In the genomic region with DNA sequence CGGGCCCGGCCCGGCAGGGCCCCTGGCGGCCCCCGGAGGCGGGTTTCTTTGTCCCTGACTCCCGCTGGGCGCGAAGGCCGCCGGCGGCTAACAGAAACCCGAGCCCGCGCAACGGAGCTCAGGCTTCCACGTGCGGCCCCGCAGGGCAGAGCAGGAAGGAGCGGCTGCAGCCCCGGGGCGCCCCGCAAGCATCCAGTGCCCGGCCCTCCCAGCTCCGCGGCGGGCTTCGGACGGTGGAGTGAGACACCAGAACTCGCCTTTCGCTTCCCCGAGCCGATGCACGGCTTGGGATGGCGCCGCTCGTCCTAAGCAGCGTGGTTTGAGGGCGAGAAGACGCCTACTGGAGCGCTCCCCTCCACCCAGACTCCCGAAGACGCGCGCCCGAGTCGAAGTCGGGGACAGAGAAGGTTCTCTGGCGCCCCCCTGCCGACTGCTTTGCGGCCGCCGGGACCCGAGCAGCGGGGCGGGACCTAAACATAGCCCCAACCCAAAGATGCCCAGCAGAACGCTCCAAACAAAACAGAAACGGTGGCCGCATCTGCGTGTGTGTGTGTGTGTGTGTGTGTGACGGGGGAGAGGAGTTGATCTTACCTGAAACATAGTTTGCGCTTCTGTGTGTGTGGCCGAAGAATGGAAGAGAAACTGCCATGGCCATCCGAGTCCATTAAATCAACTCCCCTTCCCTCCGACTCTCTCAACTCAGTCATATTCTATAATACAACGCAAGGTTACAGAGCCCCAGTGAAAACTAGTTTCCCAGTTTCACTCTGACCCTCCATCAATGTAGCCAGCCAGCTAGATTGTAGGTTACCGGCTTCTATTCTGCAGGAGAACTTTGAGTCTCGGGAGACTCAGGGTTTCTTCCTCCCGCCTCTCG, we compare ENCODE assay signal across 8 cellular contexts. TPM values are rescaled to one million over a fixed set of nuclear protein-coding genes. Genes with fewer than 3 reads are reported as not detected.
DNase-seq lines count a peak whose midpoint lies in the region; ATAC-seq and TF ChIP-seq lines count a peak whose summit lies in the region.

No MANE protein-coding gene starts in this region.

- H3K36me3 Mint-ChIP-seq in activated T-helper 2 cell treated with anti-CD3 and anti-CD28 coated beads, Interferon-gamma antibody, Interleukin-2, Interleukin-4, amounts not matched to agents 10 μg/mL and 5 μg/mL and 100 μg/mL, durations not matched to agents 14 hours and 24 hours and 36 hours (ENCODE audit: low read depth): no peaks in the 10 kb centered on the region

- intact Hi-C loops in activated T-helper 2 cell treated with anti-CD3 and anti-CD28 coated beads, Interferon-gamma antibody, Interleukin-2, Interleukin-4, amounts not matched to agents 10 μg/mL and 5 μg/mL and 100 μg/mL, durations not matched to agents 14 hours and 24 hours and 36 hours (cut with micrococcal nuclease): loop anchor here (2.0 to 10.0 kb wide), 5 partner anchors 65 to 495 kb away; partner anchors contain the start of gene MICU2
- intact Hi-C loops in vagina (cut with DNase I): no loop called here

- no peak for TF ChIP-seq POLR2A in vagina (IDR thresholded peaks at IDR 0.05)

- no peak overlapping the region for H3K27ac ChIP-seq in OCI-LY1 (ENCODE audit: low read depth, low read length, poor library complexity, severe bottlenecking)
- peak overlapping the region; percentile 81 for H3K27ac ChIP-seq in vagina

- H4K20me1 ChIP-seq in OCI-LY1 (ENCODE audit: insufficient read depth, low read length): no peaks in the 10 kb centered on the region

- H3K9me2 ChIP-seq in OCI-LY1 (ENCODE audit: low read depth, low read length): no peaks in the 10 kb centered on the region

- peak overlapping the region; percentile 76 for H3K4me2 ChIP-seq in OCI-LY1 (ENCODE audit: low read length)

- ATAC-seq in GM18868 (IDR thresholded peaks at IDR 0.05; ENCODE audit: unreplicated experiment) (peak; percentile 23), HG03135 (IDR thresholded peaks at IDR 0.05; ENCODE audit: unreplicated experiment) (peak; percentile 1)

- no peak overlapping the region for H3K27ac Mint-ChIP-seq in activated T-helper 2 cell treated with anti-CD3 and anti-CD28 coated beads, Interferon-gamma antibody, Interleukin-2, Interleukin-4, amounts not matched to agents 10 μg/mL and 5 μg/mL and 100 μg/mL, durations not matched to agents 14 hours and 24 hours and 36 hours

- peaks cover 41% of the 10 kb centered on the region for H3K4me1 ChIP-seq in OCI-LY1 (ENCODE audit: insufficient read depth, low read length, severe bottlenecking)
- H3K4me1 ChIP-seq in neuron (ENCODE audit: insufficient read depth, low read length): peaks cover 33% of the 10 kb centered on the region
- H3K4me1 ChIP-seq in vagina: peaks cover 48% of the 10 kb centered on the region

- H3K4me1 Mint-ChIP-seq in activated T-helper 2 cell treated with anti-CD3 and anti-CD28 coated beads, Interferon-gamma antibody, Interleukin-2, Interleukin-4, amounts not matched to agents 10 μg/mL and 5 μg/mL and 100 μg/mL, durations not matched to agents 14 hours and 24 hours and 36 hours (ENCODE audit: low read depth): peaks cover 38% of the 10 kb centered on the region

- peak overlapping the region; percentile 62 for H3K9ac ChIP-seq in OCI-LY1 (ENCODE audit: low read length)

- DNase-seq in AG09319 (ENCODE audit: extremely low read depth, low read depth): no peak
- peak; percentile 46 for DNase-seq in activated T-helper 2 cell treated with anti-CD3 and anti-CD28 coated beads, Interferon-gamma antibody, Interleukin-2, Interleukin-4, amounts not matched to agents 10 μg/mL and 5 μg/mL and 100 μg/mL, durations not matched to agents 14 hours and 24 hours and 36 hours (ENCODE audit: low spot score)
- DNase-seq in foreskin fibroblast: peak; percentile 32 to 67
- DNase-seq in vagina (ENCODE audit: extremely low spot score in 2 of 2): no peak

- no peaks in the 10 kb centered on the region for H3K79me2 ChIP-seq in OCI-LY1 (ENCODE audit: insufficient read depth, low read length)

- TF ChIP-seq CTCF in AG09319 (IDR thresholded peaks at IDR 0.05; ENCODE audit: low read depth, low read length): peak; percentile 19
- peak; percentile 41 for TF ChIP-seq CTCF in OCI-LY1 (IDR thresholded peaks at IDR 0.05; ENCODE audit: low read length)
- TF ChIP-seq CTCF in foreskin fibroblast (IDR thresholded peaks at IDR 0.05; ENCODE audit: low read depth, low read length): peak; percentile 22
- TF ChIP-seq CTCF in vagina (IDR thresholded peaks at IDR 0.05): no peak

- H3K36me3 ChIP-seq in OCI-LY1 (ENCODE audit: insufficient read depth, low read length) (no peaks in the 10 kb centered on the region), neuron (ENCODE audit: insufficient read depth, low read length) (no peaks in the 10 kb centered on the region), vagina (no peaks in the 10 kb centered on the region)

- no peaks in the 10 kb centered on the region for H3K9me3 Mint-ChIP-seq in activated T-helper 2 cell treated with anti-CD3 and anti-CD28 coated beads, Interferon-gamma antibody, Interleukin-2, Interleukin-4, amounts not matched to agents 10 μg/mL and 5 μg/mL and 100 μg/mL, durations not matched to agents 14 hours and 24 hours and 36 hours

- peaks cover 65% of the 10 kb centered on the region for H3K27me3 Mint-ChIP-seq in activated T-helper 2 cell treated with anti-CD3 and anti-CD28 coated beads, Interferon-gamma antibody, Interleukin-2, Interleukin-4, amounts not matched to agents 10 μg/mL and 5 μg/mL and 100 μg/mL, durations not matched to agents 14 hours and 24 hours and 36 hours (ENCODE audit: low read depth)

- H3K4me3 ChIP-seq in OCI-LY1 (ENCODE audit: low read depth, low read length, poor library complexity, severe bottlenecking) (peak overlapping the region; percentile 60), foreskin fibroblast (ENCODE audit: low read depth in 1 of 2, low read length in 2 of 2) (peak overlapping the region; percentile 58 to 61), neuron (ENCODE audit: low read length) (peak overlapping the region; percentile 68), vagina (peak overlapping the region; percentile 56 to 62)

- peak overlapping the region; percentile 79 for H3K4me3 Mint-ChIP-seq in activated T-helper 2 cell treated with anti-CD3 and anti-CD28 coated beads, Interferon-gamma antibody, Interleukin-2, Interleukin-4, amounts not matched to agents 10 μg/mL and 5 μg/mL and 100 μg/mL, durations not matched to agents 14 hours and 24 hours and 36 hours (ENCODE audit: low read depth)

- H3K27me3 ChIP-seq in OCI-LY1 (ENCODE audit: insufficient read depth, low read length): peaks cover 8% of the 10 kb centered on the region; the same call in 1 of the 2 replicates
- H3K27me3 ChIP-seq in neuron (ENCODE audit: insufficient read depth, low read length): peaks cover 22% of the 10 kb centered on the region
- H3K27me3 ChIP-seq in vagina: no peaks in the 10 kb centered on the region

- H3K9me3 ChIP-seq in OCI-LY1 (ENCODE audit: low read length) (no peaks in the 10 kb centered on the region), neuron (ENCODE audit: low read length) (no peaks in the 10 kb centered on the region), vagina (no peaks in the 10 kb centered on the region)

- H2AFZ ChIP-seq in OCI-LY1 (ENCODE audit: low read length) (peak overlapping the region; percentile 40; the same call in 1 of the 2 replicates), neuron (ENCODE audit: low read depth, low read length) (peak overlapping the region; percentile 86)

- H3F3A ChIP-seq in OCI-LY1 (ENCODE audit: insufficient read depth, low read length): no peaks in the 10 kb centered on the region

RNA-seq across cellular contexts. Expression of gene FGF9, which starts 0.6 kb away (rescaled TPM):
- 0.39 and 0.60 TPM in 2 replicates for total RNA-seq in activated T-helper 2 cell treated with anti-CD3 and anti-CD28 coated beads, Interferon-gamma antibody, Interleukin-2, Interleukin-4, amounts not matched to agents 10 μg/mL and 5 μg/mL and 100 μg/mL, durations not matched to agents 14 hours and 24 hours and 36 hours
- 0.25 TPM for total RNA-seq in vagina

Comparison
In these comparisons a context has a peak if more than half of its experiments do, and no peak if none do; other contexts are left out.
1. DNase-seq: peak in activated T-helper 2 cell treated with anti-CD3 and anti-CD28 coated beads, Interferon-gamma antibody, Interleukin-2, Interleukin-4, amounts not matched to agents 10 μg/mL and 5 μg/mL and 100 μg/mL, durations not matched to agents 14 hours and 24 hours and 36 hours (single experiment) and foreskin fibroblast (2 of 2); none in AG09319 (single experiment) and vagina (0 of 2).
2. CTCF ChIP-seq: peak in AG09319 (single experiment), OCI-LY1 (single experiment) and foreskin fibroblast (single experiment); none in vagina (0 of 3).
3. Peak in every context shown above with its lines, with median percentiles within 50 percentile points of each other: H3K4me3 ChIP-seq.